ENCODE assay signal across 13 cellular contexts in the genomic region with DNA sequence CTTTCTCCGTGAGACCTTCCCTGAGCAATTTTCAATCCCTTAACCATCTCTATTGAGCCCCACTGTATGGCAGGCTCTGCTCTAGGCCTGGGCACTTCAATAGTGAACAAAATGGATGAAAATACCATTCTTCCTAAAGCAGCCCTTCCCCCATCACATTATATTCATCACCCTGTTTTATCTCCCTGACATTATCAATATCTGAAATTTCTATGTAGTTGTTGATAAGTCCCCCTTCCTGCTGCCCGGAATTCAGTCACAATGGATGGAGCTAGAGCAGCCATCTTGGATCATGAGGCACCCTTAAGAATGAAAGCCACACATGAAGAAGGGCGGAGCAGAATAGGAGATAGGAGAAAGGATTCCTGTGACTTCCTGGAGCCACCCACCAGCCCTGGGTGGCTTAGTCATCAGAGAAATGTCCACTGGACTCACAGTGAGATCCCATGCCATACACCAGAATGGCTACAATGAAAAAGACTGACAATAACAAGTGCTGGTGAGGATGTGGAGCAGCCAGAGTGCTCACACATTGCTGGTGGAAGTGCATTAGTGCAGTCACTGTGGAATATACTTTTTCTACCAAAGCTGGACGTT. TPM values are rescaled to one million over a fixed set of nuclear protein-coding genes. Genes with fewer than 3 reads are reported as not detected.
DNase-seq lines count a peak whose midpoint lies in the region; ATAC-seq, FAIRE-seq and TF ChIP-seq lines count a peak whose summit lies in the region.
"Had no signal": no experiment of that assay in that cellular context is flagged by ENCODE, and none has a peak within 500 bp of the region (broad histone marks: within the 10 kb centered on the region; RNA-seq: fewer than 3 reads in every experiment).

No MANE protein-coding gene starts in this region.

- CTCF ChIA-PET in Panc1 (lab: Charles Lee) (no interaction called here), H1 (lab: Charles Lee; ENCODE audit: partially characterized antibody) (interaction anchor here (0.8 kb wide), 1 partner anchor 14 kb away, joined by 4 read pairs; no protein-coding TSS in a partner anchor)

- H3K79me2 ChIP-seq in H1 (ENCODE audit: control insufficient read depth in 1 of 2, insufficient read depth in 2 of 2, low read length in 2 of 2) = peaks cover 0 to 15% of the 10 kb centered on the region in 2 experiments; a peak in 3 of 4 replicates
- H3K79me2 ChIP-seq in osteoblast (ENCODE audit: insufficient read depth, low read length) = peaks cover 3% of the 10 kb centered on the region

- TF ChIP-seq EP300 in H1 (IDR thresholded peaks at IDR 0.05; ENCODE audit: borderline replicate concordance in 1 of 2, low read depth in 2 of 2, low read length in 2 of 2) = no peak

- no peak for ATAC-seq in Panc1

- WGBS in H1 (ENCODE audit: extremely low coverage in 1 of 2, insufficient coverage in 1 of 2, insufficient read length in 1 of 2, insufficient replicate concordance in 2 of 2, low coverage in 1 of 2, low lambda C conversion rate in 2 of 2, missing lambda C conversion rate in 1 of 2), 2 experiments = 86% methylated on average over 4 of the region's 4 CpGs; no CpG with 5 or more reads in 1 of the 2 experiments

- no peak for TF ChIP-seq RAD21 in H1 (IDR thresholded peaks at IDR 0.05 in 1 of 2, conservative IDR thresholded peaks at IDR 0.05 in 1 of 2; ENCODE audit: low read depth in 2 of 2, low read length in 2 of 2)

- H4K5ac ChIP-seq in H1 (ENCODE audit: insufficient read length, low read depth, low read length) = no peak overlapping the region

- no peak overlapping the region for H2BK5ac ChIP-seq in H1 (ENCODE audit: low read depth, low read length)

- FAIRE-seq in H1 (lab: Jason Lieb, UNC) (no peak), H54 (lab: Jason Lieb, UNC) (no peak)

- H3K9me3 ChIP-seq in Panc1 (ENCODE audit: control insufficient read depth, insufficient read depth, low read depth, low read length) = no peaks in the 10 kb centered on the region
- H3K9me3 ChIP-seq in H1 (ENCODE audit: insufficient read depth in 2 of 2, low read depth in 1 of 2, low read length in 1 of 2) = no peaks in the 10 kb centered on the region
- peaks cover 7% of the 10 kb centered on the region for H3K9me3 ChIP-seq in osteoblast (ENCODE audit: low read depth, low read length)
- H3K9me3 ChIP-seq: sigmoid colon had no signal

- H3K4me1 ChIP-seq in Panc1 (ENCODE audit: control insufficient read depth, insufficient read depth, low read length) (peaks cover 60% of the 10 kb centered on the region), H1 (replicated peaks in 1 of 4; ENCODE audit: control insufficient read depth in 3 of 4, insufficient read depth in 4 of 4, low read length in 3 of 4) (peaks cover 0 to 9% (median 7%) of the 10 kb centered on the region in 4 experiments; a peak in 6 of 7 replicates), osteoblast (ENCODE audit: insufficient read depth, low read length) (peaks cover 18% of the 10 kb centered on the region)

- H4K8ac ChIP-seq in H1 (ENCODE audit: extremely low read depth, insufficient read depth, low read length) = peak overlapping the region; percentile 36; the same call in 1 of the 2 replicates

- peaks cover 7% of the 10 kb centered on the region for H3K79me1 ChIP-seq in H1 (ENCODE audit: low read depth, low read length)

- H3K27me3 ChIP-seq in Panc1 (ENCODE audit: control insufficient read depth, insufficient read depth, low read length) (no peaks in the 10 kb centered on the region), H1 (replicated peaks in 1 of 4; ENCODE audit: control insufficient read depth in 3 of 4, extremely low read depth in 1 of 4, insufficient read depth in 3 of 4, low read length in 3 of 4) (no peaks in the 10 kb centered on the region), osteoblast (ENCODE audit: insufficient read depth, low read length) (no peaks in the 10 kb centered on the region)
- H3K27me3 ChIP-seq: sigmoid colon had no signal

- H2AK5ac ChIP-seq in H1 (ENCODE audit: low read depth, low read length) = no peak overlapping the region

- no peak overlapping the region for H3K18ac ChIP-seq in H1 (ENCODE audit: extremely low read depth, low read length)

- no peak overlapping the region for H3K56ac ChIP-seq in H1 (replicated peaks; ENCODE audit: insufficient read length, low read depth, low read length)

- TF ChIP-seq POLR2A in H1 (IDR thresholded peaks at IDR 0.05; ENCODE audit: control extremely low read depth in 1 of 2, low read depth in 2 of 2, low read length in 2 of 2) = no peak
- TF ChIP-seq POLR2A in H54 (IDR thresholded peaks at IDR 0.05; ENCODE audit: low read depth, low read length) = no peak

- H4K20me1 ChIP-seq in H1 (replicated peaks in 1 of 2; ENCODE audit: control insufficient read depth in 1 of 2, insufficient read depth in 2 of 2, low read length in 2 of 2) (peaks cover 0 to 5% of the 10 kb centered on the region in 2 experiments), osteoblast (ENCODE audit: insufficient read depth, low read length) (no peaks in the 10 kb centered on the region)

- POLR2A ChIA-PET in Panc1 (lab: Charles Lee) (no interaction called here), H1 (lab: Charles Lee; ENCODE audit: partially characterized antibody) (no interaction called here)

- intact Hi-C loops in Panc1 (cut with micrococcal nuclease; ENCODE audit: unreplicated experiment) = loop anchor here (10.0 kb wide), 1 partner anchor 75 kb away; no protein-coding TSS in a partner anchor

- in situ Hi-C loops in Panc1 (cut with HindIII; ENCODE audit: low pct_unique_long_range_greater_than_20kb, low sequenced_read_pairs) = no loop called here

- TF ChIP-seq CTCF in Panc1 (IDR thresholded peaks at IDR 0.05) = no peak
- TF ChIP-seq CTCF in H1 (IDR thresholded peaks at IDR 0.05; ENCODE audit: control extremely low read depth in 1 of 3, insufficient read depth in 1 of 3, low read depth in 1 of 3, low read length in 3 of 3) = no peak
- TF ChIP-seq CTCF in osteoblast (IDR thresholded peaks at IDR 0.05; ENCODE audit: extremely low read depth, low read depth, low read length) = no peak

- no peak overlapping the region for H4K91ac ChIP-seq in H1 (replicated peaks; ENCODE audit: insufficient read length, low read length)

- H3K4me2 ChIP-seq in H1 (ENCODE audit: insufficient read depth in 1 of 2, low read depth in 2 of 2, low read length in 2 of 2) = no peak overlapping the region
- no peak overlapping the region for H3K4me2 ChIP-seq in osteoblast (ENCODE audit: insufficient read depth, low read length)

- no peak overlapping the region for H2BK15ac ChIP-seq in H1 (ENCODE audit: low read length)

- H2AFZ ChIP-seq in H1 (ENCODE audit: low read length) (no peak overlapping the region), osteoblast (ENCODE audit: low read length) (no peak overlapping the region)

- no peak overlapping the region for H3K9ac ChIP-seq in H1 (replicated peaks in 1 of 4; ENCODE audit: extremely low read depth in 1 of 4, low read depth in 3 of 4, low read length in 3 of 4)

- no peak overlapping the region for H2BK12ac ChIP-seq in H1 (ENCODE audit: low read depth, low read length)

- H2BK20ac ChIP-seq in H1 (ENCODE audit: low read length) = no peak overlapping the region

- H3K23me2 ChIP-seq in H1 (ENCODE audit: low read depth, low read length) = no peaks in the 10 kb centered on the region; the same call in 1 of the 2 replicates

- H3K36me3 ChIP-seq in Panc1 (ENCODE audit: control insufficient read depth, insufficient read depth, low read length) (no peaks in the 10 kb centered on the region), H1 (ENCODE audit: control insufficient read depth in 2 of 4, insufficient read depth in 4 of 4, low read length in 3 of 4) (no peaks in the 10 kb centered on the region), osteoblast (ENCODE audit: insufficient read depth, low read length) (no peaks in the 10 kb centered on the region)
- H3K36me3 ChIP-seq: sigmoid colon had no signal

- no TSS peak for BruUV-seq in Panc1 (replicated peaks; lab: Mats Ljungman, UMichigan)

- no peak overlapping the region for H3K14ac ChIP-seq in H1 (ENCODE audit: insufficient read length)

- H3K4me3 ChIP-seq in Panc1 (ENCODE audit: low read depth in 2 of 2, low read length in 2 of 2) = no peak overlapping the region
- no peak overlapping the region for H3K4me3 ChIP-seq in H1 (ENCODE audit: extremely low read depth in 1 of 4, insufficient read depth in 2 of 4, low read depth in 3 of 4, low read length in 4 of 4)
- H3K4me3 ChIP-seq in osteoblast (ENCODE audit: insufficient read depth, low read length) = no peak overlapping the region
- H3K4me3 ChIP-seq: sigmoid colon had no signal

- H3K27ac ChIP-seq in Panc1 (ENCODE audit: low read length) = peak overlapping the region; percentile 91
- H3K27ac ChIP-seq in H1 (ENCODE audit: low read depth, low read length) = no peak overlapping the region
- peak overlapping the region; percentile 94 for H3K27ac ChIP-seq in osteoblast (ENCODE audit: low read depth, low read length)
- H3K27ac ChIP-seq: sigmoid colon had no signal

- H3K23ac ChIP-seq in H1 (ENCODE audit: insufficient read length) = no peak overlapping the region

- peak; percentile 46 for DNase-seq in EH (ENCODE audit: low read depth)
- no peak for DNase-seq in Panc1 (ENCODE audit: low read depth, low spot score)
- no peak for DNase-seq in H1 (ENCODE audit: low read depth in 1 of 2, low spot score in 2 of 2)
- no peak for DNase-seq in osteoblast (ENCODE audit: insufficient read length, low spot score, missing footprints)
- DNase-seq in HCEC 1CT = no peak
- no peak for DNase-seq in H54 (ENCODE audit: insufficient read length, low spot score)
- DNase-seq in iPS-NIHi7 (ENCODE audit: extremely low spot score) = no peak
- DNase-seq in anterior cingulate cortex (lab: John Stamatoyannopoulos, UW) = no peak
- DNase-seq: hippocampal formation; NCI-H1436; Right ventricle myocardium superior; sigmoid colon; stimulated activated CD4-positive, alpha-beta T cell treated with anti-CD3 and anti-CD28 coated beads, Interleukin-2, amount 100 ng/mL, for 24 hours had no signal

- H2BK120ac ChIP-seq in H1 (replicated peaks; ENCODE audit: low read depth, low read length) = no peak overlapping the region

- H3K4ac ChIP-seq in H1 (replicated peaks; ENCODE audit: insufficient read length, low read depth, low read length) = no peak overlapping the region

TF ChIP-seq in H1, 55 proteins besides CTCF, POLR2A, EP300 and RAD21:
- TF ChIP-seq KDM5A (IDR thresholded peaks at IDR 0.05; ENCODE audit: low read length) (no peak), YY1 (IDR thresholded peaks at IDR 0.05; ENCODE audit: low read depth, low read length) (0 out of 2 replicates have a peak, but pooled peaks have one; percentile 13)

RNA-seq across cellular contexts. Expression of a gene that starts 33.9 kb away (rescaled TPM):
- 359 TPM for total RNA-seq in Panc1 (2021; ENCODE audit: unreplicated experiment)
- polyA plus RNA-seq in Panc1 (2012; ENCODE audit: insufficient read length) = 1,007 TPM
- 57.1 and 58.0 TPM in 2 replicates for total RNA-seq in H1 (2021; fragmentation: NEBNext Ultra II Directional; extraction: Animal tissue kit (Norgen Biotek cat#: 25700))
- polyA plus RNA-seq in H1 (2011; rRNA removed) = 45.3 and 70.7 TPM in 2 replicates
- 49.4 TPM for polyA plus RNA-seq in H1 (2011; cell fraction: cytosol; rRNA removed)
- 108 TPM for polyA plus RNA-seq in H1 (2011; cell fraction: nucleus; rRNA removed)
- 52.4 to 76.7 TPM (median 66.8 TPM) in 4 replicates for polyA plus RNA-seq in H1 (2012, experiment 1 of 2)
- 40.2 TPM for polyA plus RNA-seq in H1 (2012, experiment 2 of 2)
- 81.2 TPM for polyA plus RNA-seq in H1 (2013, experiment 1 of 2)
- 90.5 TPM for polyA plus RNA-seq in H1 (2013, experiment 2 of 2)
- polyA minus RNA-seq in H1 (2011; rRNA and poly(A)+ RNA removed) = 52.9 and 55.6 TPM in 2 replicates
- 28.3 TPM for polyA minus RNA-seq in H1 (2011; cell fraction: cytosol; rRNA and poly(A)+ RNA removed)
- polyA minus RNA-seq in H1 (2011; cell fraction: nucleus; rRNA and poly(A)+ RNA removed) = 31.4 TPM
- 9.4 and 10.9 TPM in 2 replicates for total RNA-seq in osteoblast
